Comparison of ENCODE assay signal across 13 cellular contexts in genomic region chr9:18673179-18673578, GRCh38.
DNase-seq lines count a peak whose midpoint lies in the region; ATAC-seq and TF ChIP-seq lines count a peak whose summit lies in the region.
"Had no signal": no experiment of that assay in that cellular context is flagged by ENCODE, and none has a peak within 500 bp of the region (broad histone marks: within the 10 kb centered on the region; RNA-seq: fewer than 3 reads in every experiment).

No MANE protein-coding gene starts in this region.

- no peak overlapping the region for H3K9ac ChIP-seq in PC-3 (ENCODE audit: low read length)

- no peaks in the 10 kb centered on the region for H3F3A ChIP-seq in PC-3 (ENCODE audit: low read length, unreplicated experiment)

- ATAC-seq in PC-3 (peak; percentile 55; the same call in 1 of the 2 replicates), sciatic nerve (peak; percentile 82), GM18505 (IDR thresholded peaks at IDR 0.05; ENCODE audit: unreplicated experiment) (no peak)
- ATAC-seq: CD8-positive, alpha-beta T cell had no signal

- no TSS peak for BruUV-seq in PC-3 (replicated peaks; lab: Mats Ljungman, UMichigan)

- POLR2A ChIA-PET in PC-3 (lab: Charles Lee; ENCODE audit: unreplicated experiment), result interaction anchor here (0.6 kb wide), 1 partner anchor 257 kb away, joined by 4 read pairs; no protein-coding TSS in a partner anchor

- no peaks in the 10 kb centered on the region for H3K79me2 ChIP-seq in PC-3 (ENCODE audit: low read length)

- no peaks in the 10 kb centered on the region for H3K27me3 ChIP-seq in PC-3 (ENCODE audit: low read length)
- H3K27me3 ChIP-seq: SJSA1 had no signal

- no peak for TF ChIP-seq CTCF in PC-3 (conservative IDR thresholded peaks at IDR 0.05; ENCODE audit: low read depth, low read length)

- H3K9me2 ChIP-seq in PC-3 (replicated peaks; ENCODE audit: low read length), result no peaks in the 10 kb centered on the region

- intact Hi-C loops in PC-3 (cut with micrococcal nuclease), result no loop called here
- intact Hi-C loops in sciatic nerve (cut with DNase I), result no loop called here

- no peak for TF ChIP-seq POLR2A in GM18505 (IDR thresholded peaks at IDR 0.05; ENCODE audit: borderline replicate concordance, extremely low read depth, insufficient read depth, insufficient read length)

- H2AFZ ChIP-seq in PC-3 (ENCODE audit: low read length), result no peak overlapping the region

- H3K4me2 ChIP-seq in PC-3 (ENCODE audit: low read length), result no peak overlapping the region

- 0 out of 2 replicates have a peak overlapping the region, but pooled peaks have one; percentile 4 for H3K27ac ChIP-seq in PC-3 (ENCODE audit: low read length)
- H3K27ac ChIP-seq: SJSA1 had no signal

- no peaks in the 10 kb centered on the region for H4K20me1 ChIP-seq in PC-3 (ENCODE audit: low read length)

- CTCF ChIA-PET in PC-3 (lab: Charles Lee), result interaction anchor here (0.5 kb wide), 1 partner anchor 151 kb away, joined by 3 read pairs; no protein-coding TSS in a partner anchor

- H3K36me3 ChIP-seq in PC-3 (ENCODE audit: low read depth, low read length), result no peaks in the 10 kb centered on the region
- H3K36me3 ChIP-seq: SJSA1 had no signal

- H3K4me3 ChIP-seq in PC-3 (ENCODE audit: low read length), result no peak overlapping the region
- H3K4me3 ChIP-seq: SJSA1 had no signal

- DNase-seq in LHCN-M2 (ENCODE audit: low read depth), result peak; percentile 14
- DNase-seq in PC-3, result peak; percentile 16
- DNase-seq in dermis microvascular lymphatic vessel endothelial cell (ENCODE audit: low read depth in 2 of 2), result peak; percentile 24 to 79
- DNase-seq in sciatic nerve (ENCODE audit: low spot score), result no peak
- no peak for DNase-seq in stimulated activated CD4-positive, alpha-beta T cell treated with anti-CD3 and anti-CD28 coated beads, Interleukin-15, amount 100 ng/mL, for 24 hours
- no peak for DNase-seq in NOMO-1 (lab: John Stamatoyannopoulos, UW; ENCODE audit: unreplicated experiment in 2 of 2)
- DNase-seq: CD8-positive, alpha-beta T cell; Karpas-422; NCI-H2029 treated with DMSO at 0.1 percent for 48 hours; NCI-H2227 treated with DMSO at 0.1 percent for 48 hours; NCI-H524 treated with DMSO at 0.1 percent for 48 hours had no signal

- H3K9me3 ChIP-seq in PC-3 (ENCODE audit: low read length), result no peaks in the 10 kb centered on the region
- H3K9me3 ChIP-seq: SJSA1 had no signal

- peaks cover 27% of the 10 kb centered on the region for H3K4me1 ChIP-seq in PC-3 (ENCODE audit: insufficient read depth, low read length)
- H3K4me1 ChIP-seq: SJSA1 had no signal

Comparison
In these comparisons a context has a peak if more than half of its experiments do, and no peak if none do; other contexts are left out.
1. DNase-seq: peak in LHCN-M2 (single experiment), PC-3 (single experiment) and dermis microvascular lymphatic vessel endothelial cell (2 of 2); none in sciatic nerve (single experiment), stimulated activated CD4-positive, alpha-beta T cell treated with anti-CD3 and anti-CD28 coated beads, Interleukin-15, amount 100 ng/mL, for 24 hours (single experiment) and NOMO-1 (0 of 2).